In genomic region chr22:24325105-24325757, GRCh38 we compare ENCODE assay signal across 8 cellular contexts. TPM values are rescaled to one million over a fixed set of nuclear protein-coding genes. Genes with fewer than 3 reads are reported as not detected.
DNase-seq lines count a peak whose midpoint lies in the region; ATAC-seq and FAIRE-seq lines count a peak whose summit lies in the region.

No MANE protein-coding gene starts in this region.

- H3K27ac ChIP-seq in BLaER1: no peak overlapping the region
- H3K27ac ChIP-seq in small intestine (ENCODE audit: low read depth in 1 of 2, low read length in 1 of 2): no peak overlapping the region

- no peak overlapping the region for H3K9ac ChIP-seq in BLaER1

- FAIRE-seq in GM18507 (lab: Jason Lieb, UNC) (peak; percentile 92), small intestine (lab: Jason Lieb, UNC) (peak; percentile 64)

- peaks cover 18% of the 10 kb centered on the region for H4K20me1 ChIP-seq in BLaER1

- WGBS in small intestine, 3 donors: 26 to 39% (median 30%) methylated on average over 5 of the region's 5 CpGs

- H3K36me3 ChIP-seq in BLaER1 (peaks cover 69% of the 10 kb centered on the region), small intestine (ENCODE audit: control insufficient read depth in 2 of 2, insufficient read depth in 2 of 2, low read length in 2 of 2) (peaks cover 3 to 10% of the 10 kb centered on the region in 2 donors)

- H3K4me1 ChIP-seq in BLaER1: peaks cover 25% of the 10 kb centered on the region
- H3K4me1 ChIP-seq in small intestine (ENCODE audit: control insufficient read depth in 2 of 2, insufficient read depth in 1 of 2, low read depth in 1 of 2, low read length in 1 of 2): no peaks in the 10 kb centered on the region

- DNase-seq in GM18507 (ENCODE audit: extremely low spot score, insufficient read length, low read depth) (peak; percentile 53), NCI-H748 (lab: John Stamatoyannopoulos, UW; ENCODE audit: unreplicated experiment) (peak; percentile 63), amniotic stem cell (lab: John Stamatoyannopoulos, UW) (peak; percentile 79), hepatic stellate cell (ENCODE audit: low spot score) (peak; percentile 77), small intestine (peak; percentile 63), NCI-H1092 treated with DMSO at 0.1 percent for 48 hours (lab: John Stamatoyannopoulos, UW) (no peak)

- no peak for ATAC-seq in GM21381 (IDR thresholded peaks at IDR 0.05; ENCODE audit: unreplicated experiment)

- peak overlapping the region; percentile 60 for H3K4me2 ChIP-seq in BLaER1

- H3K27me3 ChIP-seq in BLaER1 (no peaks in the 10 kb centered on the region), small intestine (ENCODE audit: control insufficient read depth in 2 of 2, insufficient read depth in 2 of 2, low read length in 2 of 2) (no peaks in the 10 kb centered on the region)

- H3K9me3 ChIP-seq in BLaER1 (no peaks in the 10 kb centered on the region), small intestine (ENCODE audit: control insufficient read depth, low read depth) (no peaks in the 10 kb centered on the region)

- no peak overlapping the region for H3K4me3 ChIP-seq in BLaER1
- no peak overlapping the region for H3K4me3 ChIP-seq in small intestine (ENCODE audit: low read depth in 1 of 2, low read length in 2 of 2)

RNA-seq across cellular contexts. Expression of gene SPECC1L, which starts 54.6 kb away (rescaled TPM):
- polyA plus RNA-seq in small intestine: 10 to 100 TPM in 1 of 3 donors, 1 to 10 TPM in 2; 6.0 to 12.5 (median 7.3) TPM
